13 cellular contexts compared by ENCODE assay signal in genomic region chr5:10467281-10468198, GRCh38. TPM values are rescaled to one million over a fixed set of nuclear protein-coding genes. Genes with fewer than 3 reads are reported as not detected.
DNase-seq lines count a peak whose midpoint lies in the region; ATAC-seq and TF ChIP-seq lines count a peak whose summit lies in the region.
"Had no signal": no experiment of that assay in that cellular context is flagged by ENCODE, and none has a peak within 500 bp of the region (broad histone marks: within the 10 kb centered on the region; RNA-seq: fewer than 3 reads in every experiment).

No MANE protein-coding gene starts in this region.

- H3K27ac ChIP-seq in HEK293 (ENCODE audit: extremely low read depth, low read depth, low read length), result peak overlapping the region; percentile 50; the same call in 1 of the 2 replicates
- H3K27ac ChIP-seq in foreskin keratinocyte, result no peak overlapping the region
- H3K27ac ChIP-seq: HL-60 had no signal

- no peak for DNase-seq in T-helper 17 cell
- peak in 1 of 2 donors; percentile 33 for DNase-seq in foreskin keratinocyte
- no peak for DNase-seq in HuH-7 (ENCODE audit: low spot score)
- DNase-seq in amygdala (lab: John Stamatoyannopoulos, UW), result no peak
- DNase-seq: activated T-cell treated with anti-CD3 and anti-CD28 coated beads, Interleukin-2, amount 50 U/mL, for 4 hours; effector memory CD4-positive, alpha-beta T cell; NCI-H2227 treated with DMSO at 0.1 percent for 48 hours had no signal

- no peak for TF ChIP-seq POLR2A in GM18505 (IDR thresholded peaks at IDR 0.05; ENCODE audit: borderline replicate concordance, extremely low read depth, insufficient read depth, insufficient read length)

- CTCF ChIA-PET in HEK293 (lab: Yijun Ruan, JAX), result interaction anchor here (1.5 kb wide), 1 partner anchor 160 kb away, joined by 8 read pairs; no protein-coding TSS in a partner anchor

- H3K4me2 ChIP-seq in skeletal muscle satellite cell (ENCODE audit: low read length), result peak overlapping the region; percentile 40

- TF ChIP-seq CTCF in HEK293 (tag by site-specific recombination; IDR thresholded peaks at IDR 0.05), result no peak
- TF ChIP-seq CTCF in foreskin keratinocyte (conservative IDR thresholded peaks at IDR 0.05), result no peak

- H3K4me1 ChIP-seq in HEK293 (ENCODE audit: control insufficient read depth, insufficient read depth, low read length) (peaks cover 14% of the 10 kb centered on the region), foreskin keratinocyte (peaks cover 10% of the 10 kb centered on the region), skeletal muscle satellite cell (ENCODE audit: control insufficient read depth, insufficient read depth, low read length) (peaks cover 20% of the 10 kb centered on the region)

- H3K9me3 ChIP-seq in HEK293 (ENCODE audit: control insufficient read depth, insufficient read depth, low read depth, low read length), result no peaks in the 10 kb centered on the region
- no peaks in the 10 kb centered on the region for H3K9me3 ChIP-seq in T-helper 17 cell (ENCODE audit: control insufficient read depth, low read length, poor library complexity, severe bottlenecking)
- H3K9me3 ChIP-seq in skeletal muscle satellite cell (replicated peaks; ENCODE audit: low read length), result no peaks in the 10 kb centered on the region

- H3K36me3 ChIP-seq in HEK293 (ENCODE audit: control insufficient read depth in 2 of 2, insufficient read depth in 1 of 2, low read length in 2 of 2) (no peaks in the 10 kb centered on the region), skeletal muscle satellite cell (ENCODE audit: insufficient read depth, low read length) (no peaks in the 10 kb centered on the region)

- peaks cover 6% of the 10 kb centered on the region for H3K36me3 Mint-ChIP-seq in T-helper 17 cell (ENCODE audit: low read depth)

- peaks cover 6% of the 10 kb centered on the region for H3K4me1 Mint-ChIP-seq in T-helper 17 cell

- peak overlapping the region; percentile 34 for H3K27ac Mint-ChIP-seq in T-helper 17 cell
- H3K27ac Mint-ChIP-seq: T-helper 1 cell treated with Interleukin-12 subunit alpha and Interleukin-12 subunit beta and Interleukin-4 antibody, amounts not matched to agents 30 μg/mL and 1 μg/mL, for 36 hours had no signal

- POLR2A ChIA-PET in HEK293 (lab: Yijun Ruan, JAX), result no interaction called here

- no peak overlapping the region for H3K9ac ChIP-seq in skeletal muscle satellite cell (ENCODE audit: low read depth, low read length)

- H3K4me3 Mint-ChIP-seq in T-helper 17 cell, result no peak overlapping the region
- H3K4me3 Mint-ChIP-seq: activated T-cell treated with anti-CD3 and anti-CD28 coated beads, Interleukin-2, amount 50 U/mL, for 4 hours; T-helper 1 cell treated with Interleukin-12 subunit alpha and Interleukin-12 subunit beta and Interleukin-4 antibody, amounts not matched to agents 30 μg/mL and 1 μg/mL, for 36 hours had no signal

- no peak for ATAC-seq in T-helper 17 cell
- peak; percentile 70 for ATAC-seq in foreskin keratinocyte
- no peak for ATAC-seq in HG02610 (IDR thresholded peaks at IDR 0.05; ENCODE audit: unreplicated experiment)
- ATAC-seq in GM18505 (IDR thresholded peaks at IDR 0.05; ENCODE audit: unreplicated experiment), result no peak
- ATAC-seq: activated T-cell treated with anti-CD3 and anti-CD28 coated beads, Interleukin-2, amount 50 U/mL, for 4 hours had no signal

- H3K27me3 ChIP-seq in foreskin keratinocyte (no peaks in the 10 kb centered on the region), skeletal muscle satellite cell (ENCODE audit: control insufficient read depth, insufficient read depth, low read length) (peaks cover 8% of the 10 kb centered on the region)

- H3K4me3 ChIP-seq in HEK293 (ENCODE audit: low read depth, low read length) (no peak overlapping the region), skeletal muscle satellite cell (ENCODE audit: low read length) (no peak overlapping the region)

- H3K27me3 Mint-ChIP-seq in T-helper 17 cell, result peaks cover 6% of the 10 kb centered on the region

TF ChIP-seq in HEK293, 187 proteins besides CTCF, POLR2A, EP300 and RAD21:
- TF ChIP-seq MEIS1 (CRISPR knock-in tag; IDR thresholded peaks at IDR 0.05; ENCODE audit: borderline replicate concordance) (no peak), ZIC2 (tag by site-specific recombination; IDR thresholded peaks at IDR 0.05) (peak; percentile 34), ZNF366 (tag by site-specific recombination; conservative IDR thresholded peaks at IDR 0.05) (no peak)
- TF ChIP-seq, protein P1, sequence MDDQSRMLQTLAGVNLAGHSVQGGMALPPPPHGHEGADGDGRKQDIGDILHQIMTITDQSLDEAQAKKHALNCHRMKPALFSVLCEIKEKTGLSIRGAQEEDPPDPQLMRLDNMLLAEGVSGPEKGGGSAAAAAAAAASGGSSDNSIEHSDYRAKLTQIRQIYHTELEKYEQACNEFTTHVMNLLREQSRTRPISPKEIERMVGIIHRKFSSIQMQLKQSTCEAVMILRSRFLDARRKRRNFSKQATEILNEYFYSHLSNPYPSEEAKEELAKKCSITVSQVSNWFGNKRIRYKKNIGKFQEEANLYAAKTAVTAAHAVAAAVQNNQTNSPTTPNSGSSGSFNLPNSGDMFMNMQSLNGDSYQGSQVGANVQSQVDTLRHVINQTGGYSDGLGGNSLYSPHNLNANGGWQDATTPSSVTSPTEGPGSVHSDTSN (CRISPR knock-in tag; IDR thresholded peaks at IDR 0.05), result 0 out of 2 replicates have a peak, but pooled peaks have one; percentile 29

RNA-seq across cellular contexts. Expression of gene ROPN1L, which starts 25.9 kb away (rescaled TPM):
- 1 to 10 TPM; 4.7 to 5.3 TPM for total RNA-seq in T-helper 17 cell
- 0.17 and 0.18 TPM in 2 replicates for total RNA-seq in foreskin keratinocyte
- 0.17 and 0.19 TPM in 2 replicates for polyA plus RNA-seq in foreskin keratinocyte
- total RNA-seq in skeletal muscle satellite cell (2012; rRNA removed), result 0.87 and 1.0 TPM in 2 replicates
